Comparison of ENCODE assay signal across 1 cellular context in the genomic region with DNA sequence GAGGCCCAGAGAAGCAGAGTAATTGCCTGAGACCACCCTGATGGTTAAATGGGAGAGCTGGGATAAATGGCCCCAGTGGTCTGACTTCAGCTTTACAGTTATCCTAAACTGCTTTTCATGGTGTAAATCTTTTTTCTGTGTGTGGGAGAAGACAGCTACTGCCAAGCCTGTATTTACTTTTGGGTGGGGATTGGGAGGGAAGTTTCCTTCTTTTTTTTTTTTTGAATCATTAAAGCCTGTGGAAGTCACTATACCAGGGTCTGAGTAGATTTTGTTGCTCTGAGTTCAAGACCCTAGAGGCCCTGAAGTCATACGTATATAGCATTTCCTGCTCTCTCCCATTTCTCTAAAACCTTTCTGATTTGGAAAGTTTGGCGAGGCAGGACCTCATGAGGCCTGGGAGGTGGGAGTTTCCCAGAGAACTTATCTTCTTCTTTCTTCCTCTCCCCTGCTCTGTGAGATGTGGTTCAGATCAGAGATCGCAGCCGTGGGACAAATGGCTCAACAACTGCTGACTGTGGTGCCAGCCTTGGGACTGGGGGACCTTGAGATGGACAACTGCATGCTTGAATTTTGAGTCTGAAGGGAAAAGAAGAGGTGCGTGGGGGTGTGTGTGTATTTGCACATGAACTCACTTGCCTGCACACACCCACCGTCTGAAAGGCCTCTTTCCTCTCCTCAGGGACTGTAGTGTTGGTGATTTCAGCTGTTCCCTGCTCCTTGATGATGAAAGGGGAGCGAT.
TF ChIP-seq lines count a peak whose summit lies in the region.

No MANE protein-coding gene starts in this region.

TF ChIP-seq in A549, 52 proteins besides CTCF, POLR2A, EP300 and RAD21 (continued from another document):
- TF ChIP-seq, protein P1, sequence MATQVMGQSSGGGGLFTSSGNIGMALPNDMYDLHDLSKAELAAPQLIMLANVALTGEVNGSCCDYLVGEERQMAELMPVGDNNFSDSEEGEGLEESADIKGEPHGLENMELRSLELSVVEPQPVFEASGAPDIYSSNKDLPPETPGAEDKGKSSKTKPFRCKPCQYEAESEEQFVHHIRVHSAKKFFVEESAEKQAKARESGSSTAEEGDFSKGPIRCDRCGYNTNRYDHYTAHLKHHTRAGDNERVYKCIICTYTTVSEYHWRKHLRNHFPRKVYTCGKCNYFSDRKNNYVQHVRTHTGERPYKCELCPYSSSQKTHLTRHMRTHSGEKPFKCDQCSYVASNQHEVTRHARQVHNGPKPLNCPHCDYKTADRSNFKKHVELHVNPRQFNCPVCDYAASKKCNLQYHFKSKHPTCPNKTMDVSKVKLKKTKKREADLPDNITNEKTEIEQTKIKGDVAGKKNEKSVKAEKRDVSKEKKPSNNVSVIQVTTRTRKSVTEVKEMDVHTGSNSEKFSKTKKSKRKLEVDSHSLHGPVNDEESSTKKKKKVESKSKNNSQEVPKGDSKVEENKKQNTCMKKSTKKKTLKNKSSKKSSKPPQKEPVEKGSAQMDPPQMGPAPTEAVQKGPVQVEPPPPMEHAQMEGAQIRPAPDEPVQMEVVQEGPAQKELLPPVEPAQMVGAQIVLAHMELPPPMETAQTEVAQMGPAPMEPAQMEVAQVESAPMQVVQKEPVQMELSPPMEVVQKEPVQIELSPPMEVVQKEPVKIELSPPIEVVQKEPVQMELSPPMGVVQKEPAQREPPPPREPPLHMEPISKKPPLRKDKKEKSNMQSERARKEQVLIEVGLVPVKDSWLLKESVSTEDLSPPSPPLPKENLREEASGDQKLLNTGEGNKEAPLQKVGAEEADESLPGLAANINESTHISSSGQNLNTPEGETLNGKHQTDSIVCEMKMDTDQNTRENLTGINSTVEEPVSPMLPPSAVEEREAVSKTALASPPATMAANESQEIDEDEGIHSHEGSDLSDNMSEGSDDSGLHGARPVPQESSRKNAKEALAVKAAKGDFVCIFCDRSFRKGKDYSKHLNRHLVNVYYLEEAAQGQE (IDR thresholded peaks at IDR 0.05) = no peak
- TF ChIP-seq, protein P2, sequence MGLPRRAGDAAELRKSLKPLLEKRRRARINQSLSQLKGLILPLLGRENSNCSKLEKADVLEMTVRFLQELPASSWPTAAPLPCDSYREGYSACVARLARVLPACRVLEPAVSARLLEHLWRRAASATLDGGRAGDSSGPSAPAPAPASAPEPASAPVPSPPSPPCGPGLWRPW (IDR thresholded peaks at IDR 0.05) = no peak
- TF ChIP-seq HMGXB4 (CRISPR knock-in tag; IDR thresholded peaks at IDR 0.05; ENCODE audit: borderline replicate concordance) = no peak
- no peak for TF ChIP-seq RFX5 (IDR thresholded peaks at IDR 0.05)
- no peak for TF ChIP-seq MAZ (IDR thresholded peaks at IDR 0.05; ENCODE audit: borderline replicate concordance, low read depth, low read length)
- TF ChIP-seq MAX (IDR thresholded peaks at IDR 0.05) = no peak
- no peak for TF ChIP-seq EHMT2 (IDR thresholded peaks at IDR 0.05; ENCODE audit: low read depth)
- no peak for TF ChIP-seq BHLHE40 (IDR thresholded peaks at IDR 0.05; ENCODE audit: low read depth, low read length)
- TF ChIP-seq EHF (CRISPR knock-in tag; IDR thresholded peaks at IDR 0.05) = no peak
- no peak for TF ChIP-seq POLR2AphosphoS2 (conservative IDR thresholded peaks at IDR 0.05; ENCODE audit: low read length)
- no peak for TF ChIP-seq JUN (IDR thresholded peaks at IDR 0.05)
- TF ChIP-seq ELK1 (IDR thresholded peaks at IDR 0.05; ENCODE audit: low read depth, low read length) = no peak
